8 cellular contexts compared by ENCODE assay signal in the genomic region with DNA sequence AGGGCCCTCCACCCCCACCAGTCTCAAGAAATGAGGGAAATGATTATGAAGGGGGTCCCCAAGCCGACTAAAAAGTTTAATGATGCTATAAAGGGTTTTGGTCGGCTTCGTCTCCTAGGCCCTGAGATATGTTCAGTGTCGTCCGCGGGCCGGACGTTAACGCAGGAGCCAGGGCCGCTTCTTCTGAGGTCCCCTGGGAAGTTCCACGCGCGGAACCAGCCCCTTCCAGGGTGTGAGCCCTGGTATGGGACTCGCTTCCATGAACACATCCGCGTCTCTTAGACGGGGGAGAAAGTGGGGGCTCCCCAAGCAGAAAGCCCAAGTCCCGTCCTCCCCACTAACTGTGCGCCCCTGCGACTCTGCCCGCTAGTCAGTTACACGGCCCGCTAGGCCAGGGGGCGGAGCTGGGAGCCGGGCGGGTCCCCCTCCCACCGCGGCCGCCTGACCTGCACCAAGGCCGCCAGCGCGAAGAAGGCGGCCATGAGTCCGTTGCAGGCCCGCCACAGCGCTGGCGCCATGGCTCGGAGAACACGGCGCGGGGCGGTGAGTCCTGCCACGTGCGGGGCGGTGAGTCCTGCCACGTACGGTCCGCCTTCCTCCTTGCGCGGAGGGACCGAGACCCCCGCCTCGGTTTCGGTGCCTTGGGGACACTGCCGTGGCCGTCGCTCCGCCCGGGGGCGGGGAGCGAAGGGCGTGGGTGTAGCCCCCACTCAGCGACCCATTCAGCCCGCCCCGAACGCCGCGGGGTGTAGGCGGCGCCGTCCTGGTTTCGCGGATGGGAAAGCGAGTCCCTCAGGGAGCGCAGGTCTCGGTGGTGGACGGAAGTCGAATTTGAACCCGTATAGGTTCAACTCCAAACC. TPM values are rescaled to one million over a fixed set of nuclear protein-coding genes. Genes with fewer than 3 reads are reported as not detected.
DNase-seq lines count a peak whose midpoint lies in the region; ATAC-seq and TF ChIP-seq lines count a peak whose summit lies in the region.

Gene TMEM220, minus strand, starts transcription at position 690 of the 860 bp plus-strand sequence. Its CDS starts 172 bp downstream, at position 518.

- no peak for TF ChIP-seq CTCF in body of pancreas (IDR thresholded peaks at IDR 0.05)
- no peak for TF ChIP-seq CTCF in retinal pigment epithelial cell (conservative IDR thresholded peaks at IDR 0.05; ENCODE audit: low read depth, low read length)

- ATAC-seq in HG02973 (IDR thresholded peaks at IDR 0.05; ENCODE audit: unreplicated experiment), result peak; percentile 69
- ATAC-seq in body of pancreas, result peak; percentile 92

- DNase-seq in T-helper 1 cell, result peak in 3 of 5 donors; percentile 6 to 33 (median 12)
- peak; percentile 76 to 87 (median 80) for DNase-seq in body of pancreas
- peak; percentile 50 for DNase-seq in iPS DF 6.9 (ENCODE audit: low read depth, low spot score)
- no peak for DNase-seq in retinal pigment epithelial cell (ENCODE audit: low read depth)
- DNase-seq in NCI-H1417 treated with DMSO at 0.1 percent for 48 hours (lab: John Stamatoyannopoulos, UW), result no peak
- no peak for DNase-seq in SW480 (ENCODE audit: low spot score)

- TF ChIP-seq POLR2A in GM18526 (IDR thresholded peaks at IDR 0.05; ENCODE audit: extremely low read depth, insufficient read length), result peak; percentile 14
- peak; percentile 69 to 87 (median 83) for TF ChIP-seq POLR2A in body of pancreas (IDR thresholded peaks at IDR 0.05)

- H3K9me3 ChIP-seq in body of pancreas (no peaks in the 10 kb centered on the region), iPS DF 6.9 (ENCODE audit: control insufficient read depth, insufficient read depth, low read length) (no peaks in the 10 kb centered on the region)

- 1 to 10% methylated on average over 28 to 79 of the region's 79 CpGs for WGBS in body of pancreas, 2 donors
- WGBS in iPS DF 6.9 (ENCODE audit: insufficient coverage, insufficient read length), result no CpG with 5 or more reads among the region's 79 CpGs

- H3K27me3 ChIP-seq in body of pancreas (no peaks in the 10 kb centered on the region), iPS DF 6.9 (ENCODE audit: control insufficient read depth, insufficient read depth, low read length) (no peaks in the 10 kb centered on the region)

- H3K27ac ChIP-seq in body of pancreas (peak within 1 kb of the TSS; percentile 76 to 95 (median 91)), iPS DF 6.9 (ENCODE audit: low read length) (no peak within 1 kb of the TSS)

- H3K4me3 ChIP-seq in body of pancreas (peak within 1 kb of the TSS; percentile 42 to 52), iPS DF 6.9 (ENCODE audit: low read length) (peak within 1 kb of the TSS; percentile 54; the same call in 1 of the 2 replicates), retinal pigment epithelial cell (ENCODE audit: low read length) (peak within 1 kb of the TSS; percentile 58)

- intact Hi-C loops in body of pancreas (cut with DNase I), result no loop called here

- H3K36me3 ChIP-seq in body of pancreas (replicated peaks in 1 of 2; ENCODE audit: insufficient read depth in 1 of 2, low read depth in 2 of 2) (peaks cover 0 to 2% of the 10 kb centered on the region in 2 donors), iPS DF 6.9 (ENCODE audit: control insufficient read depth, insufficient read depth, low read length) (no peaks in the 10 kb centered on the region)

- H3K4me1 ChIP-seq in body of pancreas (peaks cover 11% of the 10 kb centered on the region), iPS DF 6.9 (ENCODE audit: control insufficient read depth, insufficient read depth, low read length) (no peaks in the 10 kb centered on the region)

RNA-seq across cellular contexts. Expression of gene TMEM220, which starts in this region (rescaled TPM):
- total RNA-seq in body of pancreas, result 10 to 100 TPM in 1 of 2 donors, 1 to 10 TPM in 1; 4.4 to 11.5 TPM

Comparison
In these comparisons a context has a peak if more than half of its experiments do, and no peak if none do; other contexts are left out.
1. DNase-seq: peak in T-helper 1 cell (3 of 5), body of pancreas (4 of 4) and iPS DF 6.9 (single experiment); none in retinal pigment epithelial cell (single experiment), NCI-H1417 treated with DMSO at 0.1 percent for 48 hours (single experiment) and SW480 (single experiment).
2. Peak in every context shown above with its lines, with median percentiles within 50 percentile points of each other: H3K4me3 ChIP-seq.